8 cellular contexts compared by ENCODE assay signal in genomic region chr17:2054740-2055493, GRCh38. TPM values are rescaled to one million over a fixed set of nuclear protein-coding genes. Genes with fewer than 3 reads are reported as not detected.
DNase-seq lines count a peak whose midpoint lies in the region; ATAC-seq and TF ChIP-seq lines count a peak whose summit lies in the region.

A gene with protein sequence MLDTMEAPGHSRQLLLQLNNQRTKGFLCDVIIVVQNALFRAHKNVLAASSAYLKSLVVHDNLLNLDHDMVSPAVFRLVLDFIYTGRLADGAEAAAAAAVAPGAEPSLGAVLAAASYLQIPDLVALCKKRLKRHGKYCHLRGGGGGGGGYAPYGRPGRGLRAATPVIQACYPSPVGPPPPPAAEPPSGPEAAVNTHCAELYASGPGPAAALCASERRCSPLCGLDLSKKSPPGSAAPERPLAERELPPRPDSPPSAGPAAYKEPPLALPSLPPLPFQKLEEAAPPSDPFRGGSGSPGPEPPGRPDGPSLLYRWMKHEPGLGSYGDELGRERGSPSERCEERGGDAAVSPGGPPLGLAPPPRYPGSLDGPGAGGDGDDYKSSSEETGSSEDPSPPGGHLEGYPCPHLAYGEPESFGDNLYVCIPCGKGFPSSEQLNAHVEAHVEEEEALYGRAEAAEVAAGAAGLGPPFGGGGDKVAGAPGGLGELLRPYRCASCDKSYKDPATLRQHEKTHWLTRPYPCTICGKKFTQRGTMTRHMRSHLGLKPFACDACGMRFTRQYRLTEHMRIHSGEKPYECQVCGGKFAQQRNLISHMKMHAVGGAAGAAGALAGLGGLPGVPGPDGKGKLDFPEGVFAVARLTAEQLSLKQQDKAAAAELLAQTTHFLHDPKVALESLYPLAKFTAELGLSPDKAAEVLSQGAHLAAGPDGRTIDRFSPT (plus strand): TSS chr17:2055103. CDS start chr17:2056691, 1,588 bp downstream.

- peak; percentile 73 for TF ChIP-seq CTCF in AG04449 (IDR thresholded peaks at IDR 0.05; ENCODE audit: insufficient read depth, low read length, missing control alignments)
- TF ChIP-seq CTCF in type B pancreatic cell (conservative IDR thresholded peaks at IDR 0.05), result peak; percentile 98

- ATAC-seq in GM18867 (IDR thresholded peaks at IDR 0.05; ENCODE audit: unreplicated experiment) (peak; percentile 32), SK-N-SH treated with all-trans-retinoic acid at 6 μM for 48 hours (peak; percentile 84)

- DNase-seq in AG04449 (ENCODE audit: low read depth, low spot score) (no peak), glomerular endothelial cell (ENCODE audit: extremely low read depth, low read depth, low spot score) (no peak), nucleus accumbens (lab: John Stamatoyannopoulos, UW) (peak in 44 of 56 donors; percentile 19 to 71 (median 46)), type B pancreatic cell (ENCODE audit: extremely low spot score, unreplicated experiment) (peak; percentile 87)
- DNase-seq in activated naive CD4-positive, alpha-beta T cell treated with anti-CD3 and anti-CD28 coated beads, Interleukin-2, amount 50 U/mL, for 16 hours, result peak; percentile 84

- H3K4me3 Mint-ChIP-seq in type B pancreatic cell, result peak within 1 kb of the TSS; percentile 84

- H3K9me3 Mint-ChIP-seq in type B pancreatic cell, result no peaks in the 10 kb centered on the region

- 2% methylated on average over 87 of the region's 87 CpGs for WGBS in HUES64

- H3K4me3 ChIP-seq in AG04449 (ENCODE audit: low read depth, low read length) (peak within 1 kb of the TSS; percentile 66), HUES64 (ENCODE audit: low read length) (peak within 1 kb of the TSS; percentile 51)

- no peak within 1 kb of the TSS for H3K27ac ChIP-seq in HUES64 (ENCODE audit: low read depth, low read length)

- no peaks in the 10 kb centered on the region for H3K4me1 ChIP-seq in HUES64 (ENCODE audit: insufficient read depth, low read length)

- peak within 1 kb of the TSS; percentile 61 for H3K27ac Mint-ChIP-seq in type B pancreatic cell

- no peaks in the 10 kb centered on the region for H3K9me3 ChIP-seq in HUES64 (ENCODE audit: insufficient read depth, low read depth, low read length)

- CTCF ChIA-PET in AG04449 (lab: Yijun Ruan, JAX), result interaction anchor here (0.6 to 8.5 kb wide), 65 partner anchors 9 to 361 kb away, joined by 3 to 348 read pairs (median 4); partner anchors contain the start of gene TSR1

- H3K27me3 Mint-ChIP-seq in type B pancreatic cell, result peaks cover 33% of the 10 kb centered on the region

- no peak within 1 kb of the TSS for H3K9ac ChIP-seq in HUES64 (ENCODE audit: low read depth, low read length)

- no peaks in the 10 kb centered on the region for H3K36me3 ChIP-seq in HUES64 (ENCODE audit: insufficient read depth, low read length)

- POLR2A ChIA-PET in AG04449 (lab: Yijun Ruan, JAX), result interaction anchor here (0.5 to 5.1 kb wide), 28 partner anchors 9 to 350 kb away, joined by 3 to 59 read pairs (median 4); partner anchors contain the start of genes SMG6 and SRR

- H3K4me1 Mint-ChIP-seq in type B pancreatic cell (ENCODE audit: unreplicated experiment), result peaks cover 13% of the 10 kb centered on the region

- H3K36me3 Mint-ChIP-seq in type B pancreatic cell, result peaks cover 3% of the 10 kb centered on the region

- H3K27me3 ChIP-seq in HUES64 (ENCODE audit: insufficient read depth, low read length), result peaks cover 94% of the 10 kb centered on the region

TF ChIP-seq in SK-N-SH treated with all-trans-retinoic acid at 6 μM for 48 hours, 23 proteins besides CTCF, POLR2A, EP300 and RAD21:
- TF ChIP-seq GLIS3 (CRISPR knock-in tag; IDR thresholded peaks at IDR 0.05) (no peak), TCF4 (CRISPR knock-in tag; IDR thresholded peaks at IDR 0.05; ENCODE audit: borderline replicate concordance) (no peak), ESRRG (CRISPR knock-in tag; IDR thresholded peaks at IDR 0.05) (no peak), PPARA (CRISPR knock-in tag; IDR thresholded peaks at IDR 0.05; ENCODE audit: borderline replicate concordance) (no peak), ZNF8 (CRISPR knock-in tag; IDR thresholded peaks at IDR 0.05) (no peak), ZNF565 (CRISPR knock-in tag; conservative IDR thresholded peaks at IDR 0.05; ENCODE audit: low read depth) (no peak), RARB (CRISPR knock-in tag; IDR thresholded peaks at IDR 0.05) (no peak), ZFP3 (CRISPR knock-in tag; IDR thresholded peaks at IDR 0.05) (0 out of 2 replicates have a peak, but pooled peaks have one; percentile 33), TOX (CRISPR knock-in tag; IDR thresholded peaks at IDR 0.05; ENCODE audit: borderline replicate concordance) (no peak)
- TF ChIP-seq, protein P1, sequence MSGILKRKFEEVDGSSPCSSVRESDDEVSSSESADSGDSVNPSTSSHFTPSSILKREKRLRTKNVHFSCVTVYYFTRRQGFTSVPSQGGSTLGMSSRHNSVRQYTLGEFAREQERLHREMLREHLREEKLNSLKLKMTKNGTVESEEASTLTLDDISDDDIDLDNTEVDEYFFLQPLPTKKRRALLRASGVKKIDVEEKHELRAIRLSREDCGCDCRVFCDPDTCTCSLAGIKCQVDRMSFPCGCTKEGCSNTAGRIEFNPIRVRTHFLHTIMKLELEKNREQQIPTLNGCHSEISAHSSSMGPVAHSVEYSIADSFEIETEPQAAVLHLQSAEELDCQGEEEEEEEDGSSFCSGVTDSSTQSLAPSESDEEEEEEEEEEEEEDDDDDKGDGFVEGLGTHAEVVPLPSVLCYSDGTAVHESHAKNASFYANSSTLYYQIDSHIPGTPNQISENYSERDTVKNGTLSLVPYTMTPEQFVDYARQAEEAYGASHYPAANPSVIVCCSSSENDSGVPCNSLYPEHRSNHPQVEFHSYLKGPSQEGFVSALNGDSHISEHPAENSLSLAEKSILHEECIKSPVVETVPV (CRISPR knock-in tag; IDR thresholded peaks at IDR 0.05), result no peak
- TF ChIP-seq, protein P2, sequence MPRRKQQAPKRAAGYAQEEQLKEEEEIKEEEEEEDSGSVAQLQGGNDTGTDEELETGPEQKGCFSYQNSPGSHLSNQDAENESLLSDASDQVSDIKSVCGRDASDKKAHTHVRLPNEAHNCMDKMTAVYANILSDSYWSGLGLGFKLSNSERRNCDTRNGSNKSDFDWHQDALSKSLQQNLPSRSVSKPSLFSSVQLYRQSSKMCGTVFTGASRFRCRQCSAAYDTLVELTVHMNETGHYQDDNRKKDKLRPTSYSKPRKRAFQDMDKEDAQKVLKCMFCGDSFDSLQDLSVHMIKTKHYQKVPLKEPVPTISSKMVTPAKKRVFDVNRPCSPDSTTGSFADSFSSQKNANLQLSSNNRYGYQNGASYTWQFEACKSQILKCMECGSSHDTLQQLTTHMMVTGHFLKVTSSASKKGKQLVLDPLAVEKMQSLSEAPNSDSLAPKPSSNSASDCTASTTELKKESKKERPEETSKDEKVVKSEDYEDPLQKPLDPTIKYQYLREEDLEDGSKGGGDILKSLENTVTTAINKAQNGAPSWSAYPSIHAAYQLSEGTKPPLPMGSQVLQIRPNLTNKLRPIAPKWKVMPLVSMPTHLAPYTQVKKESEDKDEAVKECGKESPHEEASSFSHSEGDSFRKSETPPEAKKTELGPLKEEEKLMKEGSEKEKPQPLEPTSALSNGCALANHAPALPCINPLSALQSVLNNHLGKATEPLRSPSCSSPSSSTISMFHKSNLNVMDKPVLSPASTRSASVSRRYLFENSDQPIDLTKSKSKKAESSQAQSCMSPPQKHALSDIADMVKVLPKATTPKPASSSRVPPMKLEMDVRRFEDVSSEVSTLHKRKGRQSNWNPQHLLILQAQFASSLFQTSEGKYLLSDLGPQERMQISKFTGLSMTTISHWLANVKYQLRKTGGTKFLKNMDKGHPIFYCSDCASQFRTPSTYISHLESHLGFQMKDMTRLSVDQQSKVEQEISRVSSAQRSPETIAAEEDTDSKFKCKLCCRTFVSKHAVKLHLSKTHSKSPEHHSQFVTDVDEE (CRISPR knock-in tag; IDR thresholded peaks at IDR 0.05), result 0 out of 2 replicates have a peak, but pooled peaks have one; percentile 12

RNA-seq across cellular contexts. Expression of the gene that starts here (rescaled TPM):
- 0.15 TPM for polyA plus RNA-seq in HUES64 (2013, experiment 1 of 2)
- 0.32 TPM for polyA plus RNA-seq in HUES64 (2013, experiment 2 of 2)
- total RNA-seq in glomerular endothelial cell (97.1 and 97.2 TPM in 2 replicates), type B pancreatic cell (ENCODE audit: low replicate concordance) (3.4 and 21.6 TPM in 2 replicates)

Comparison
In these comparisons a context has a peak if more than half of its experiments do, and no peak if none do; other contexts are left out.
1. DNase-seq: peak in activated naive CD4-positive, alpha-beta T cell treated with anti-CD3 and anti-CD28 coated beads, Interleukin-2, amount 50 U/mL, for 16 hours (single experiment), nucleus accumbens (44 of 56) and type B pancreatic cell (single experiment); none in AG04449 (single experiment) and glomerular endothelial cell (single experiment).